1 cellular context compared by ENCODE assay signal in genomic region chr7:16129431-16130126, GRCh38.
TF ChIP-seq lines count a peak whose summit lies in the region.

No MANE protein-coding gene starts in this region.

TF ChIP-seq in HepG2, 621 proteins besides CTCF, POLR2A, EP300 and RAD21 (continued from another document):
- TF ChIP-seq THAP9 (CRISPR knock-in tag; IDR thresholded peaks at IDR 0.05; ENCODE audit: borderline replicate concordance), result no peak
- TF ChIP-seq ZNF333 (CRISPR knock-in tag; IDR thresholded peaks at IDR 0.05; ENCODE audit: borderline replicate concordance), result no peak
- no peak for TF ChIP-seq SIN3B (IDR thresholded peaks at IDR 0.05; ENCODE audit: low read length)
- TF ChIP-seq THYN1 (CRISPR knock-in tag; IDR thresholded peaks at IDR 0.05; ENCODE audit: borderline replicate concordance, low read depth), result no peak
- no peak for TF ChIP-seq ZBTB40 (IDR thresholded peaks at IDR 0.05)
- TF ChIP-seq ZBTB40 (CRISPR knock-in tag; IDR thresholded peaks at IDR 0.05), result no peak
